Comparison of ENCODE assay signal across 9 cellular contexts in the genomic region with DNA sequence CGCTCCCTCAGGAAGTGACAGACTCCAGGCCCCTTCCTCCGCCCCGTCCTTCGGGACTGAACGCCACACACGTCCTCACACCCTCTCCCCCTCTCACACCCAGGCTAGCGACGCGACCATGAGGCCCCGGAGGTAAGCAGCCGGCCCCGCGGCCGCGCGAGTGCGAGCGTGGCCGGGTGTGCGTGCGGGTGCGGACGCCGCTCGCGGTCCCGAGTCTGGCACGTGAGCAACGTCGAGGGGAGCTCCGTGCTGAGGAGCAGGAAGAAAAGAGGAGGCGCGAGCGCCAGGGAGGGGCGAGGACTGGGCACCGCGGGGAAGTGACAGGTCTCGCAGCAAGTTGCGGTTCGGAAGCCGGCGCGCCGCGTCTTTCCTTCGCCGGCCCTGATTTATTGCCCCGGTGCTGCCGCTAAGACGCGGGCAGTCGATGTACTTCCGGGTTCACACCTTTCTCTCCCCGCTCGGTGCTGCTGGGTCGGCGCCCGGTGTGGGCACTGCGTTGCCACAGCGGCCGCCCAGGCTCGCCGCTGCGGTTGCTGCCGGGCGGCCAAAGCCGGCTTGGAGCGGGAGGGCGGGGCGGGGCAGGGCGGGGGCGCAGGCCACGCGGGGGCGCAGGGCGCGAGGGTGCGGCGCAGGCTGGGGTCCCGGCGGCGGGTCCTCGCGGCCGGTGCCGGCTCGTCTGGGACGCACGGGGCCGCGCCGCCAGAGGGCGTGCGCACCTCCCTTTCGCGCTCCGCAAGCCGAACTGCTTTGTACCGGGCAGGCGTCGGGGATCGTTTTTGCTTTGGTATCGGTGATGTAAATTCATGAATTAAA. TPM values are rescaled to one million over a fixed set of nuclear protein-coding genes. Genes with fewer than 3 reads are reported as not detected.
DNase-seq lines count a peak whose midpoint lies in the region; ATAC-seq and TF ChIP-seq lines count a peak whose summit lies in the region.
"Had no signal": no experiment of that assay in that cellular context is flagged by ENCODE, and none has a peak within 500 bp of the region (broad histone marks: within the 10 kb centered on the region; RNA-seq: fewer than 3 reads in every experiment).

No MANE protein-coding gene starts in this region.

- TF ChIP-seq CTCF in WI38 (IDR thresholded peaks at IDR 0.05; ENCODE audit: low read depth, low read length) (peak; percentile 36; the same call in 1 of the 2 replicates), stomach (IDR thresholded peaks at IDR 0.05) (peak in 2 of 7 experiments; percentile 24 to 37)

- DNase-seq in GDM1 (lab: John Stamatoyannopoulos, UW) (peak; percentile 35), HEK293T (ENCODE audit: extremely low spot score) (peak; percentile 85), stomach (no peak), NCI-H1436 (lab: John Stamatoyannopoulos, UW) (no peak), Karpas-422 (no peak)
- DNase-seq in effector memory CD8-positive, alpha-beta T cell: peak in 1 of 3 experiments; percentile 13

- peaks cover 6% of the 10 kb centered on the region for H3K36me3 Mint-ChIP-seq in effector memory CD8-positive, alpha-beta T cell (ENCODE audit: insufficient read depth)

- H3K4me1 ChIP-seq in mesodermal cell (ENCODE audit: control insufficient read depth, insufficient read depth, low read length, poor library complexity, severe bottlenecking) (no peaks in the 10 kb centered on the region), stomach (peaks cover 4 to 16% (median 8%) of the 10 kb centered on the region in 4 donors), Karpas-422 (ENCODE audit: low read length) (no peaks in the 10 kb centered on the region)

- no peak overlapping the region for H3K27ac Mint-ChIP-seq in effector memory CD8-positive, alpha-beta T cell

- POLR2A ChIA-PET in HEK293T (lab: Yijun Ruan, JAX): no interaction called here

- H3K4me3 ChIP-seq in WI38 (ENCODE audit: low read depth, low read length) (peak overlapping the region; percentile 47), mesodermal cell (ENCODE audit: extremely low read depth, insufficient read depth, low read length, poor library complexity, severe bottlenecking) (peak overlapping the region; percentile 69), stomach (peak overlapping the region; percentile 29 to 45 (median 38)), Karpas-422 (ENCODE audit: low read length) (no peak overlapping the region)

- H3K9ac ChIP-seq in Karpas-422 (ENCODE audit: low read length): no peak overlapping the region
- H3K9ac ChIP-seq: KMS-11 had no signal

- no peaks in the 10 kb centered on the region for H4K20me1 ChIP-seq in Karpas-422 (ENCODE audit: insufficient read depth, low read depth, low read length)

- no peaks in the 10 kb centered on the region for H3K9me2 ChIP-seq in Karpas-422 (replicated peaks; ENCODE audit: insufficient read depth, low read length)

- no peaks in the 10 kb centered on the region for H3K79me2 ChIP-seq in Karpas-422 (ENCODE audit: low read length)

- WGBS in mesodermal cell (ENCODE audit: insufficient coverage in 2 of 2), 2 experiments: 0 to 1% methylated on average over 48 to 78 of the region's 103 CpGs
- WGBS in stomach, 5 donors: 5 to 12% (median 8%) methylated on average over 49 to 103 of the region's 103 CpGs

- CTCF ChIA-PET in HEK293T (lab: Yijun Ruan, JAX): interaction anchor here (0.6 kb wide), 1 partner anchor 83 kb away, joined by 4 read pairs; no protein-coding TSS in a partner anchor

- TF ChIP-seq POLR2A in stomach (IDR thresholded peaks at IDR 0.05): no peak

- no peaks in the 10 kb centered on the region for H3K9me3 Mint-ChIP-seq in effector memory CD8-positive, alpha-beta T cell

- H3K27me3 Mint-ChIP-seq in effector memory CD8-positive, alpha-beta T cell: peaks cover 17 to 21% of the 10 kb centered on the region in 2 donors

- peak; percentile 71 for ATAC-seq in effector memory CD8-positive, alpha-beta T cell (replicated peaks)

- peak overlapping the region; percentile 48 to 68 for H3K4me3 Mint-ChIP-seq in effector memory CD8-positive, alpha-beta T cell

- no peak overlapping the region for H3K4me2 ChIP-seq in Karpas-422 (ENCODE audit: low read depth, low read length, poor library complexity, severe bottlenecking)
- H3K4me2 ChIP-seq: KMS-11 had no signal

- no peak for TF ChIP-seq EP300 in stomach (IDR thresholded peaks at IDR 0.05)

- peaks cover 0 to 2% of the 10 kb centered on the region in 2 donors for H3K4me1 Mint-ChIP-seq in effector memory CD8-positive, alpha-beta T cell (ENCODE audit: low read depth in 2 of 2)

- no peak overlapping the region for H2AFZ ChIP-seq in Karpas-422 (ENCODE audit: low read length)

- H3K27me3 ChIP-seq in stomach (peaks cover 15 to 97% (median 36%) of the 10 kb centered on the region in 3 donors), Karpas-422 (ENCODE audit: low read length) (no peaks in the 10 kb centered on the region)

- H3K27ac ChIP-seq in mesodermal cell (ENCODE audit: low read depth, low read length, severe bottlenecking) (peak overlapping the region; percentile 79), stomach (no peak overlapping the region), Karpas-422 (ENCODE audit: low read length) (no peak overlapping the region)
- H3K27ac ChIP-seq: KMS-11 had no signal

- H3K36me3 ChIP-seq in mesodermal cell (ENCODE audit: control insufficient read depth, insufficient read depth, low read length): no peaks in the 10 kb centered on the region
- no peaks in the 10 kb centered on the region for H3K36me3 ChIP-seq in stomach
- no peaks in the 10 kb centered on the region for H3K36me3 ChIP-seq in Karpas-422 (ENCODE audit: insufficient read depth, low read length)

- intact Hi-C loops in stomach (cut with DNase I; ENCODE audit: low total_unique reads): no loop called here

- H3K9me3 ChIP-seq in mesodermal cell (ENCODE audit: control insufficient read depth, low read length) (no peaks in the 10 kb centered on the region), stomach (peaks cover 0 to 23% (median 14%) of the 10 kb centered on the region in 4 donors), Karpas-422 (ENCODE audit: low read length) (no peaks in the 10 kb centered on the region)

TF ChIP-seq in HEK293T, 16 proteins besides CTCF, POLR2A, EP300 and RAD21:
- no peak for TF ChIP-seq CTBP1 (IDR thresholded peaks at IDR 0.05; ENCODE audit: borderline replicate concordance)
- TF ChIP-seq FOXK2 (IDR thresholded peaks at IDR 0.05): no peak
- TF ChIP-seq, protein P1, sequence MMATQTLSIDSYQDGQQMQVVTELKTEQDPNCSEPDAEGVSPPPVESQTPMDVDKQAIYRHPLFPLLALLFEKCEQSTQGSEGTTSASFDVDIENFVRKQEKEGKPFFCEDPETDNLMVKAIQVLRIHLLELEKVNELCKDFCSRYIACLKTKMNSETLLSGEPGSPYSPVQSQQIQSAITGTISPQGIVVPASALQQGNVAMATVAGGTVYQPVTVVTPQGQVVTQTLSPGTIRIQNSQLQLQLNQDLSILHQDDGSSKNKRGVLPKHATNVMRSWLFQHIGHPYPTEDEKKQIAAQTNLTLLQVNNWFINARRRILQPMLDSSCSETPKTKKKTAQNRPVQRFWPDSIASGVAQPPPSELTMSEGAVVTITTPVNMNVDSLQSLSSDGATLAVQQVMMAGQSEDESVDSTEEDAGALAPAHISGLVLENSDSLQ (IDR thresholded peaks at IDR 0.05): peak; percentile 78
- peak; percentile 93 for TF ChIP-seq L3MBTL2 (conservative IDR thresholded peaks at IDR 0.05)
- TF ChIP-seq SP1 (IDR thresholded peaks at IDR 0.05): no peak
- peak; percentile 87 for TF ChIP-seq ELF4 (IDR thresholded peaks at IDR 0.05)

RNA-seq across cellular contexts. Expression of a gene that starts 15.8 kb away (rescaled TPM):
- polyA plus RNA-seq in mesodermal cell (2013, experiment 1 of 2): 61.5 TPM
- polyA plus RNA-seq in mesodermal cell (2013, experiment 2 of 2): 67.9 TPM
- total RNA-seq in stomach: not detected
- not detected for polyA plus RNA-seq in stomach
- total RNA-seq in Karpas-422 (2014; rRNA removed; shearing (Covaris generic); ENCODE audit: low replicate concordance): 9.5 and 21.4 TPM in 2 replicates

Comparison
In these comparisons a context has a peak if more than half of its experiments do, and no peak if none do; other contexts are left out.
1. DNase-seq: peak in GDM1 (single experiment) and HEK293T (single experiment); none in stomach (single experiment), NCI-H1436 (single experiment) and Karpas-422 (single experiment).
2. RNA of a gene that starts 15.8 kb away (total RNA-seq): 9.5 to 21.4 TPM in Karpas-422; not detected in stomach; every median in the first group is over 10 times any median in the second.